28 cellular contexts compared by ENCODE assay signal in the genomic region with DNA sequence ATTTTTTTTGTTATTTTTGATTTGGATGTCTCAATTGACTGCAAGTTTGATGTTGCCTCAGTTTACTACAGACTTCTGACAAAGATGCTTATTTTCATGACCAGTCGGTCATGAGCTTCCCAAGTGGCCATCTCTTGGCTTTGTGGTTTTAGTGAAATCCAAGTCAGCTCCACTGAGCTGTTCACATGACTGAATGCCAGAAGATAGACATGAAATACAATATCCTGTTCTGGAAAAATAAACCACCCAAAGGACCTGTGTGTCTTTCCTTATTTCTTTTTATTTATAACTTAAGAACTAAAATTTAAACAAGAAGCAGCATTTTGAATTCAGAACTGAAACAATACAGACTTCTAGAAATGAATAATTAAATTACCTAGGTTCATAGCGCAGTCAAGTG.
DNase-seq lines count a peak whose midpoint lies in the region; ATAC-seq and TF ChIP-seq lines count a peak whose summit lies in the region.
"Had no signal": no experiment of that assay in that cellular context is flagged by ENCODE, and none has a peak within 500 bp of the region (broad histone marks: within the 10 kb centered on the region; RNA-seq: fewer than 3 reads in every experiment).

No MANE protein-coding gene starts in this region.

- ATAC-seq in left ventricle myocardium superior, result no peak
- ATAC-seq: activated CD8-positive, alpha-beta memory T cell treated with anti-CD3 and anti-CD28 coated beads, Interleukin-2, amount 10 ng/mL, durations not matched to agents 7 days and 5 days; effector memory CD8-positive, alpha-beta T cell; GM12878; natural killer cell; Panc1 had no signal

- H3K27me3 Mint-ChIP-seq in chondrocyte (ENCODE audit: low read depth), result no peaks in the 10 kb centered on the region

- H3K4me1 ChIP-seq in BE2C, result no peaks in the 10 kb centered on the region
- H3K4me1 ChIP-seq: esophagus squamous epithelium, parathyroid adenoma, stomach, upper lobe of left lung had no signal

- no peaks in the 10 kb centered on the region for H3K27me3 ChIP-seq in BE2C
- H3K27me3 ChIP-seq: esophagus squamous epithelium, stomach, upper lobe of left lung had no signal

- peak overlapping the region; percentile 39 for H3K27ac Mint-ChIP-seq in chondrocyte (ENCODE audit: unreplicated experiment)
- H3K27ac Mint-ChIP-seq: activated CD8-positive, alpha-beta memory T cell treated with anti-CD3 and anti-CD28 coated beads, Interleukin-2, amount 10 ng/mL, durations not matched to agents 7 days and 5 days; activated naive CD8-positive, alpha-beta T cell treated with anti-CD3 and anti-CD28 coated beads, Interleukin-2, amount 10 ng/mL, durations not matched to agents 7 days and 5 days; activated T-helper 2 cell treated with anti-CD3 and anti-CD28 coated beads, Interferon-gamma antibody, Interleukin-2, Interleukin-4, amounts not matched to agents 10 μg/mL and 5 μg/mL and 100 μg/mL, durations not matched to agents 14 hours and 24 hours and 36 hours; effector memory CD8-positive, alpha-beta T cell; natural killer cell had no signal

- peaks cover 11% of the 10 kb centered on the region for H3K9me3 Mint-ChIP-seq in chondrocyte (ENCODE audit: low read depth)
- H3K9me3 Mint-ChIP-seq: activated naive CD8-positive, alpha-beta T cell treated with anti-CD3 and anti-CD28 coated beads, Interleukin-2, amount 10 ng/mL, durations not matched to agents 7 days and 5 days; activated T-helper 2 cell treated with anti-CD3 and anti-CD28 coated beads, Interferon-gamma antibody, Interleukin-2, Interleukin-4, amounts not matched to agents 10 μg/mL and 5 μg/mL and 100 μg/mL, durations not matched to agents 14 hours and 24 hours and 36 hours; effector memory CD8-positive, alpha-beta T cell; natural killer cell had no signal

- peak; percentile 15 for DNase-seq in AG08395 (ENCODE audit: low spot score)
- peak; percentile 69 for DNase-seq in RPMI7951 (ENCODE audit: low read depth)
- no peak for DNase-seq in chondrocyte (ENCODE audit: low spot score)
- peak; percentile 10 for DNase-seq in left kidney (ENCODE audit: low read depth, low spot score)
- no peak for DNase-seq in left ventricle myocardium superior
- no peak for DNase-seq in activated CD4-positive, CD25-positive, alpha-beta regulatory T cell treated with anti-CD3 and anti-CD28 coated beads, Interleukin-2, amount 50 U/mL, for 72 hours
- no peak for DNase-seq in BE2C
- DNase-seq in NCI-H524 (lab: John Stamatoyannopoulos, UW), result no peak
- DNase-seq: activated CD4-positive, alpha-beta T cell treated with anti-CD3 and anti-CD28 coated beads for 1 hour; activated CD8-positive, alpha-beta memory T cell treated with anti-CD3 and anti-CD28 coated beads, Interleukin-2, amount 10 ng/mL, durations not matched to agents 7 days and 5 days; activated naive CD8-positive, alpha-beta T cell treated with anti-CD3 and anti-CD28 coated beads, Interleukin-2, amount 10 ng/mL, durations not matched to agents 7 days and 5 days; effector memory CD8-positive, alpha-beta T cell; esophagus squamous epithelium; GDM1; H7; hypothalamus; mesendoderm; natural killer cell; NCI-H1436 treated with DMSO at 0.1 percent for 48 hours; stimulated activated CD4-positive, alpha-beta T cell treated with anti-CD3 and anti-CD28 coated beads, Interleukin-4, amount 100 ng/mL, for 1 hour; stomach; T-helper 9 cell; upper lobe of left lung had no signal

- H3K36me3 Mint-ChIP-seq in chondrocyte (ENCODE audit: low read depth), result peaks cover 3% of the 10 kb centered on the region
- H3K36me3 Mint-ChIP-seq: activated CD8-positive, alpha-beta memory T cell treated with anti-CD3 and anti-CD28 coated beads, Interleukin-2, amount 10 ng/mL, durations not matched to agents 7 days and 5 days; activated naive CD8-positive, alpha-beta T cell treated with anti-CD3 and anti-CD28 coated beads, Interleukin-2, amount 10 ng/mL, durations not matched to agents 7 days and 5 days; natural killer cell had no signal

- no peaks in the 10 kb centered on the region for H3K9me3 ChIP-seq in BE2C
- H3K9me3 ChIP-seq: esophagus squamous epithelium, stomach, upper lobe of left lung had no signal

- no peaks in the 10 kb centered on the region for H3K36me3 ChIP-seq in BE2C
- H3K36me3 ChIP-seq: esophagus squamous epithelium, stomach, upper lobe of left lung had no signal

- no peak overlapping the region for H3K4me3 ChIP-seq in BE2C (ENCODE audit: low read depth, low read length)
- H3K4me3 ChIP-seq: esophagus squamous epithelium, GM12878, skin epidermis, stomach, upper lobe of left lung had no signal

- H3K4me1 Mint-ChIP-seq in chondrocyte (ENCODE audit: low read depth), result peaks cover 39% of the 10 kb centered on the region
- H3K4me1 Mint-ChIP-seq: activated CD8-positive, alpha-beta memory T cell treated with anti-CD3 and anti-CD28 coated beads, Interleukin-2, amount 10 ng/mL, durations not matched to agents 7 days and 5 days; activated naive CD8-positive, alpha-beta T cell treated with anti-CD3 and anti-CD28 coated beads, Interleukin-2, amount 10 ng/mL, durations not matched to agents 7 days and 5 days; natural killer cell had no signal

- no peak overlapping the region for H3K4me3 Mint-ChIP-seq in chondrocyte (ENCODE audit: unreplicated experiment)
- H3K4me3 Mint-ChIP-seq: activated CD8-positive, alpha-beta memory T cell treated with anti-CD3 and anti-CD28 coated beads, Interleukin-2, amount 10 ng/mL, durations not matched to agents 7 days and 5 days; activated naive CD8-positive, alpha-beta T cell treated with anti-CD3 and anti-CD28 coated beads, Interleukin-2, amount 10 ng/mL, durations not matched to agents 7 days and 5 days; effector memory CD8-positive, alpha-beta T cell; natural killer cell had no signal

- intact Hi-C loops in left ventricle myocardium superior (cut with micrococcal nuclease), result no loop called here

- TF ChIP-seq CTCF in chondrocyte (IDR thresholded peaks at IDR 0.05) (no peak), BE2C (IDR thresholded peaks at IDR 0.05; ENCODE audit: low read depth, low read length) (no peak)

Comparison
In these comparisons a context has a peak if more than half of its experiments do, and no peak if none do; other contexts are left out.
1. DNase-seq: peak in AG08395 (single experiment), RPMI7951 (single experiment) and left kidney (single experiment); none in chondrocyte (single experiment), left ventricle myocardium superior (single experiment), activated CD4-positive, CD25-positive, alpha-beta regulatory T cell treated with anti-CD3 and anti-CD28 coated beads, Interleukin-2, amount 50 U/mL, for 72 hours (single experiment), BE2C (single experiment) and NCI-H524 (0 of 2).